8 cellular contexts compared by ENCODE assay signal in genomic region chr2:221571391-221572179, GRCh38. TPM values are rescaled to one million over a fixed set of nuclear protein-coding genes. Genes with fewer than 3 reads are reported as not detected.
DNase-seq lines count a peak whose midpoint lies in the region; ATAC-seq lines count a peak whose summit lies in the region.

No MANE protein-coding gene starts in this region.

- no peaks in the 10 kb centered on the region for H3K9me3 Mint-ChIP-seq in activated T-cell treated with anti-CD3 and anti-CD28 coated beads, Interleukin-2, amount 50 U/mL, for 4 hours
- no peaks in the 10 kb centered on the region for H3K9me3 Mint-ChIP-seq in naive thymus-derived CD8-positive, alpha-beta T cell

- peaks cover 46% of the 10 kb centered on the region for H3K4me1 Mint-ChIP-seq in activated T-cell treated with anti-CD3 and anti-CD28 coated beads, Interleukin-2, amount 50 U/mL, for 4 hours (ENCODE audit: low read depth)
- H3K4me1 Mint-ChIP-seq in naive thymus-derived CD8-positive, alpha-beta T cell: peaks cover 15 to 48% (median 42%) of the 10 kb centered on the region in 4 donors

- H3K27ac Mint-ChIP-seq in naive thymus-derived CD8-positive, alpha-beta T cell: peak overlapping the region; percentile 63 to 94 (median 84)

- peaks cover 29% of the 10 kb centered on the region for H3K27me3 Mint-ChIP-seq in activated T-cell treated with anti-CD3 and anti-CD28 coated beads, Interleukin-2, amount 50 U/mL, for 4 hours (ENCODE audit: low read depth)
- peaks cover 34 to 73% (median 50%) of the 10 kb centered on the region in 5 donors for H3K27me3 Mint-ChIP-seq in naive thymus-derived CD8-positive, alpha-beta T cell

- POLR2A ChIA-PET in naive thymus-derived CD8-positive, alpha-beta T cell (lab: Charles Lee): interaction anchor here (0.6 to 1.6 kb wide), 3 partner anchors 50 to 53 kb away, joined by 3 to 4 read pairs (median 3); no protein-coding TSS in a partner anchor

- H3K36me3 Mint-ChIP-seq in activated T-cell treated with anti-CD3 and anti-CD28 coated beads, Interleukin-2, amount 50 U/mL, for 4 hours (ENCODE audit: insufficient read depth): peaks cover 2% of the 10 kb centered on the region
- peaks cover 0 to 5% (median 0%) of the 10 kb centered on the region in 3 donors for H3K36me3 Mint-ChIP-seq in naive thymus-derived CD8-positive, alpha-beta T cell

- peak; percentile 8 for ATAC-seq in GM21717 (IDR thresholded peaks at IDR 0.05; ENCODE audit: unreplicated experiment)
- ATAC-seq in activated T-cell treated with anti-CD3 and anti-CD28 coated beads, Interleukin-2, amount 50 U/mL, for 4 hours: peak; percentile 9 to 13
- ATAC-seq in naive thymus-derived CD8-positive, alpha-beta T cell: peak; percentile 3 to 14

- peak overlapping the region; percentile 98 for H3K4me3 Mint-ChIP-seq in activated T-cell treated with anti-CD3 and anti-CD28 coated beads, Interleukin-2, amount 50 U/mL, for 4 hours
- peak overlapping the region; percentile 80 to 97 (median 90) for H3K4me3 Mint-ChIP-seq in naive thymus-derived CD8-positive, alpha-beta T cell

- DNase-seq in GM03348 (ENCODE audit: low spot score): peak; percentile 57
- peak; percentile 3 for DNase-seq in LoVo (ENCODE audit: low spot score)
- peak; percentile 5 for DNase-seq in activated T-cell treated with anti-CD3 and anti-CD28 coated beads, Interleukin-2, amount 50 U/mL, for 4 hours
- peak; percentile 25 for DNase-seq in fibroblast of peridontal ligament (ENCODE audit: extremely low read depth)
- peak in 6 of 10 donors; percentile 5 to 51 (median 28) for DNase-seq in naive thymus-derived CD8-positive, alpha-beta T cell
- DNase-seq in ureter (ENCODE audit: low spot score): peak; percentile 50
- DNase-seq in GDM1 (lab: John Stamatoyannopoulos, UW): no peak

RNA-seq across cellular contexts. Expression of gene EPHA4, which starts 0.5 kb away (rescaled TPM):
- total RNA-seq in activated T-cell treated with anti-CD3 and anti-CD28 coated beads, Interleukin-2, amount 50 U/mL, for 4 hours: 1 to 10 TPM; 2.2 to 5.4 (median 2.4) TPM
- 1 to 10 TPM; 8.2 to 9.7 TPM for total RNA-seq in naive thymus-derived CD8-positive, alpha-beta T cell
- polyA plus RNA-seq in naive thymus-derived CD8-positive, alpha-beta T cell: 1 to 10 TPM in 1 of 3 donors, under 1 TPM in 2; 0.41 to 4.5 (median 0.46) TPM
- 32.6 TPM for total RNA-seq in ureter
